Comparison of ENCODE assay signal across 11 cellular contexts in the genomic region with DNA sequence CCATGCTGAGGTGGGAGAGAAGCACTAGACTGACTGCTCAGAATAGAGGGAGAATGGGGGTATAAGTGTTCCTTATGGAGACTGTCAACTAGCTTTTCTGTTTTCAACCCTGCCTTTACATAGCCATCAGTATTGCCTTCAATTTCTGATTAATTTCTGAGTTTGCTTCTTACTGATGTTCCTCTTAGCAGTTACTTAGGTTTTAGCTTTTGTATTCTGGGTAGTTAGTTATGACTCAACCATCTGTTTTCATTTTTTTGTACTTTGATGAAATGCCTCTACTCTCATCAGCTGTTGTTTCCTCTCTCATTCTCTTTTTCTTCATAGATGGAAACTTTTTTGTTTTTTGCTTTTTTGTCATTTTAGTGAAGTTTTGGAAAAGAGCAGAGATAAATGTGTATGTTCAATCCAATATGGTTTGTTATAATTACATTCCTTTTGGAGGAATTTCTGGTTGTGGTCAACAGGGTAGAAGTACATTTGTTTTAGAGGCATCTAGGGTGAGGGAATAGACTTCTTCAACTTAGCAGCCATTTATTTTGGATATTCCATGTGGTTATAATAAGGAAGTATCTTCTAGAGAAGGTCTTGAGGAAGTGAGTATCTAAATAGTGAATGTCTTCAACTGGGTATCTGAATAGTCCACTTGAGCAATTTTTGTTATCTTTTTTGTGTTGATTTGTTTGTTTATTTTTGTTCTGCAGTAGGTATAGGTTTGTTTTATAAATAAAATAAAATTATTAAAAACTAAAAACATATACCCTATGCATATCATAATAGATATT. TPM values are rescaled to one million over a fixed set of nuclear protein-coding genes. Genes with fewer than 3 reads are reported as not detected.
DNase-seq lines count a peak whose midpoint lies in the region; ATAC-seq, FAIRE-seq and TF ChIP-seq lines count a peak whose summit lies in the region.
"Had no signal": no experiment of that assay in that cellular context is flagged by ENCODE, and none has a peak within 500 bp of the region (broad histone marks: within the 10 kb centered on the region; RNA-seq: fewer than 3 reads in every experiment).

No MANE protein-coding gene starts in this region.

- RAD21 ChIA-PET in GM12878 (lab: Charles Lee; ENCODE audit: unreplicated experiment), result interaction anchor here (0.6 to 4.5 kb wide), 11 partner anchors 45 to 572 kb away, joined by 3 to 42 read pairs (median 4); no protein-coding TSS in a partner anchor

- H4K20me1 ChIP-seq in GM12878 (ENCODE audit: control insufficient read depth, insufficient read depth), result no peaks in the 10 kb centered on the region

- in situ Hi-C loops in GM12878 (cut with MboI), result no loop called here
- in situ Hi-C loops in ACHN (cut with HindIII; ENCODE audit: low pct_ligation_motif_present, low pct_unique_long_range_greater_than_20kb, low sequenced_read_pairs), result no loop called here

- H3K9ac ChIP-seq in GM12878 (ENCODE audit: control insufficient read depth, insufficient read depth, low read length), result no peak overlapping the region

- DNase-seq in GM10266 (ENCODE audit: extremely low spot score), result peak; percentile 20
- DNase-seq in GM12878 (ENCODE audit: low read depth, low spot score), result peak; percentile 7
- no peak for DNase-seq in SJCRH30
- no peak for DNase-seq in ACHN
- DNase-seq in ureter (ENCODE audit: low spot score), result no peak
- DNase-seq: head of caudate nucleus, trophoblast cell had no signal

- ATAC-seq in GM19372 (IDR thresholded peaks at IDR 0.05; ENCODE audit: low read depth, unreplicated experiment), result peak; percentile 46
- ATAC-seq in HG03159 (IDR thresholded peaks at IDR 0.05; ENCODE audit: unreplicated experiment), result peak; percentile 51
- peak; percentile 85 for ATAC-seq in GM12878
- no peak for ATAC-seq in GM18861 (IDR thresholded peaks at IDR 0.05; ENCODE audit: unreplicated experiment)

- BruUV-seq in GM12878 (replicated peaks; lab: Mats Ljungman, UMichigan), result no TSS peak

- peak; percentile 52 for FAIRE-seq in GM12878 (lab: Jason Lieb, UNC)

- no peaks in the 10 kb centered on the region for H3K79me2 ChIP-seq in GM12878 (ENCODE audit: control insufficient read depth, insufficient read depth, low read length)

- SMC1A ChIA-PET in GM12878 (lab: Charles Lee; ENCODE audit: uncharacterized antibody, unreplicated experiment), result interaction anchor here (0.7 to 5.3 kb wide), 17 partner anchors 10 to 572 kb away, joined by 3 to 34 read pairs (median 5); no protein-coding TSS in a partner anchor

- H3K4me1 ChIP-seq in GM12878 (ENCODE audit: control insufficient read depth, insufficient read depth, low read length) (peaks cover 5% of the 10 kb centered on the region), SJCRH30 (no peaks in the 10 kb centered on the region)

- POLR2A ChIA-PET in GM12878 (lab: Charles Lee), result interaction anchor here (0.6 kb wide), 1 partner anchor 581 kb away, joined by 3 read pairs; no protein-coding TSS in a partner anchor

- TF ChIP-seq POLR2A in GM12878 (IDR thresholded peaks at IDR 0.05; ENCODE audit: low read depth, low read length), result no peak

- CTCF ChIA-PET in GM12878 (lab: Yijun Ruan, JAX), result interaction anchor here (0.7 to 5.7 kb wide), 20 partner anchors 11 to 643 kb away, joined by 3 to 57 read pairs (median 8); partner anchors contain the start of gene IGF1

- H3K27me3 ChIP-seq in GM12878 (replicated peaks in 1 of 2; ENCODE audit: control insufficient read depth in 2 of 2, insufficient read depth in 2 of 2, low read length in 1 of 2) (no peaks in the 10 kb centered on the region), SJCRH30 (no peaks in the 10 kb centered on the region)

- H3K36me3 ChIP-seq in GM12878 (ENCODE audit: control insufficient read depth in 2 of 2, insufficient read depth in 2 of 2, low read length in 1 of 2) (peaks cover 0 to 3% of the 10 kb centered on the region in 2 experiments; a peak in 1 of 4 replicates), SJCRH30 (peaks cover 4% of the 10 kb centered on the region)

- peak overlapping the region; percentile 37 for H2AFZ ChIP-seq in GM12878 (ENCODE audit: control insufficient read depth, low read depth, low read length)

- H3K27ac ChIP-seq in GM12878 (ENCODE audit: control insufficient read depth, insufficient read depth), result peak overlapping the region; percentile 62
- no peak overlapping the region for H3K27ac ChIP-seq in SJCRH30

- TF ChIP-seq EP300 in GM12878 (IDR thresholded peaks at IDR 0.05; ENCODE audit: borderline replicate concordance in 1 of 2, control insufficient read depth in 1 of 2, low read depth in 2 of 2, low read length in 2 of 2), result no peak

- intact Hi-C loops in GM12878 (cut with micrococcal nuclease; ENCODE audit: unreplicated experiment), result no loop called here

- H3K9me3 ChIP-seq in GM12878 (replicated peaks; ENCODE audit: control insufficient read depth, insufficient read depth, low read length), result no peaks in the 10 kb centered on the region
- no peaks in the 10 kb centered on the region for H3K9me3 ChIP-seq in SJCRH30 (replicated peaks)

- H3K4me3 ChIP-seq in GM12878, result no peak overlapping the region
- H3K4me3 ChIP-seq in SJCRH30, result no peak overlapping the region

- peak overlapping the region; percentile 17 for H3K4me2 ChIP-seq in GM12878 (ENCODE audit: control insufficient read depth, insufficient read depth)

- TF ChIP-seq RAD21 in GM12878 (IDR thresholded peaks at IDR 0.05; ENCODE audit: insufficient read depth, low read depth, low read length), result no peak

- TF ChIP-seq CTCF in GM10266 (IDR thresholded peaks at IDR 0.05; ENCODE audit: control insufficient read depth, insufficient read depth, low read depth, missing control alignments) (no peak), GM12878 (IDR thresholded peaks at IDR 0.05 in 2 of 3, conservative IDR thresholded peaks at IDR 0.05 in 1 of 3; ENCODE audit: control insufficient read depth in 2 of 3, extremely low read depth in 1 of 3, insufficient read depth in 1 of 3, low read depth in 3 of 3, low read length in 3 of 3) (no peak)

TF ChIP-seq in GM12878, 131 proteins besides CTCF, POLR2A, EP300 and RAD21 (continues in another document):
- no peak for TF ChIP-seq TAF1 (IDR thresholded peaks at IDR 0.05; ENCODE audit: borderline replicate concordance, low read depth, low read length)

RNA-seq across cellular contexts. Expression of gene PMCH, which starts 29.6 kb away (rescaled TPM):
- not detected in 2 replicates for total RNA-seq in GM12878 (2013; cell fraction: nucleolus; rRNA removed)
- total RNA-seq in GM12878 (2014; rRNA removed), result 0.49 TPM in 1 of 2 replicates, not detected in the other
- not detected in 2 replicates for total RNA-seq in GM12878 (2014; rRNA removed; fragmentation: Illumina TruSeq; extraction: Trizol)
- not detected in 2 replicates for total RNA-seq in GM12878 (2021)
- polyA plus RNA-seq in GM12878 (2011; ENCODE audit: low read depth), result not detected
- polyA plus RNA-seq in GM12878 (2011; rRNA removed), result not detected in 2 replicates
- polyA plus RNA-seq in GM12878 (2011; cell fraction: cytosol; rRNA removed), result not detected in 2 replicates
- not detected in 2 replicates for polyA plus RNA-seq in GM12878 (2011; cell fraction: nucleus; rRNA removed)
- 0.29 TPM in 1 of 2 replicates, not detected in the other for polyA plus RNA-seq in GM12878 (2012)
- 0.35 TPM in 1 of 2 replicates, not detected in the other for polyA plus RNA-seq in GM12878 (2014; fragmentation: Illumina TruSeq; extraction: Trizol)
- polyA plus RNA-seq in GM12878 (2014; fragmentation: Nextera tagmentation; extraction: Ambion mirVana), result 1 to 10 TPM in 1 of 2 experiments, under 1 TPM in 1; 0.64 to 1.1 TPM
- 0.15 and 0.54 TPM in 2 replicates for polyA plus RNA-seq in GM12878 (2014; rRNA removed)
- 1 to 10 TPM; 1.0 to 2.1 TPM for polyA plus RNA-seq in GM12878 (2016; fragmentation: Nextera tagmentation; extraction: Ambion mirVana)
- not detected in 2 replicates for polyA minus RNA-seq in GM12878 (2011; rRNA and poly(A)+ RNA removed)
- polyA minus RNA-seq in GM12878 (2011; cell fraction: cytosol; rRNA and poly(A)+ RNA removed), result not detected in 2 replicates
- polyA minus RNA-seq in GM12878 (2011; cell fraction: nucleus; rRNA and poly(A)+ RNA removed), result not detected in 2 replicates
- total RNA-seq in SJCRH30 (2014; rRNA removed; shearing (Covaris generic)), result not detected in 2 replicates
- total RNA-seq in ureter, result not detected
- total RNA-seq: mononuclear cell had no signal

RNA-seq across cellular contexts. Expression of gene PARPBP, which starts 48.0 kb away (rescaled TPM):
- 93.5 and 99.9 TPM in 2 replicates for total RNA-seq in GM12878 (2013; cell fraction: nucleolus; rRNA removed)
- total RNA-seq in GM12878 (2014; rRNA removed) (24.9 and 28.2 TPM in 2 replicates), GM12878 (2014; rRNA removed; fragmentation: Illumina TruSeq; extraction: Trizol) (33.8 and 36.9 TPM in 2 replicates), GM12878 (2021) (21.2 TPM in 2 replicates), ureter (2.7 TPM)
- polyA plus RNA-seq in GM12878 (2011; ENCODE audit: low read depth), result 5.5 TPM
- polyA plus RNA-seq in GM12878 (2011; rRNA removed) (33.7 and 51.4 TPM in 2 replicates), GM12878 (2014; fragmentation: Illumina TruSeq; extraction: Trizol) (31.2 and 39.3 TPM in 2 replicates), GM12878 (2014; fragmentation: Nextera tagmentation; extraction: Ambion mirVana) (10 to 100 TPM; 29.2 to 40.3 TPM), GM12878 (2014; rRNA removed) (14.6 and 20.3 TPM in 2 replicates), GM12878 (2016; fragmentation: Nextera tagmentation; extraction: Ambion mirVana) (10 to 100 TPM; 55.6 to 57.7 TPM)
- 7.4 and 7.6 TPM in 2 replicates for polyA plus RNA-seq in GM12878 (2011; cell fraction: cytosol; rRNA removed)
- 27.5 and 28.4 TPM in 2 replicates for polyA plus RNA-seq in GM12878 (2011; cell fraction: nucleus; rRNA removed)
- polyA plus RNA-seq in GM12878 (2012), result 9.5 and 14.3 TPM in 2 replicates
- polyA minus RNA-seq in GM12878 (2011; rRNA and poly(A)+ RNA removed), result 26.6 and 28.7 TPM in 2 replicates
- 4.8 and 7.1 TPM in 2 replicates for polyA minus RNA-seq in GM12878 (2011; cell fraction: cytosol; rRNA and poly(A)+ RNA removed)
- 50.7 and 77.7 TPM in 2 replicates for polyA minus RNA-seq in GM12878 (2011; cell fraction: nucleus; rRNA and poly(A)+ RNA removed)
- total RNA-seq in SJCRH30 (2014; rRNA removed; shearing (Covaris generic)), result 53.3 and 59.8 TPM in 2 replicates

RNA-seq across cellular contexts. Expression of gene NUP37, which starts 48.1 kb away (rescaled TPM):
- total RNA-seq in GM12878 (2013; cell fraction: nucleolus; rRNA removed), result 50.1 and 53.3 TPM in 2 replicates
- total RNA-seq in GM12878 (2014; rRNA removed), result 51.8 and 62.6 TPM in 2 replicates
- total RNA-seq in GM12878 (2014; rRNA removed; fragmentation: Illumina TruSeq; extraction: Trizol), result 85.8 and 91.1 TPM in 2 replicates
- total RNA-seq in GM12878 (2021), result 58.8 and 69.1 TPM in 2 replicates
- polyA plus RNA-seq in GM12878 (2011; ENCODE audit: low read depth), result 35.3 TPM
- polyA plus RNA-seq in GM12878 (2011; rRNA removed), result 93.6 and 140 TPM in 2 replicates
- polyA plus RNA-seq in GM12878 (2011; cell fraction: cytosol; rRNA removed), result 34.5 and 38.2 TPM in 2 replicates
- 35.2 and 43.7 TPM in 2 replicates for polyA plus RNA-seq in GM12878 (2011; cell fraction: nucleus; rRNA removed)
- polyA plus RNA-seq in GM12878 (2012), result 38.9 and 48.0 TPM in 2 replicates
- polyA plus RNA-seq in GM12878 (2014; fragmentation: Illumina TruSeq; extraction: Trizol), result 106 and 129 TPM in 2 replicates
- polyA plus RNA-seq in GM12878 (2014; fragmentation: Nextera tagmentation; extraction: Ambion mirVana), result 100 to 1,000 TPM; 191 to 250 TPM
- polyA plus RNA-seq in GM12878 (2014; rRNA removed), result 46.8 and 58.3 TPM in 2 replicates
- 100 to 1,000 TPM; 127 to 133 TPM for polyA plus RNA-seq in GM12878 (2016; fragmentation: Nextera tagmentation; extraction: Ambion mirVana)
- polyA minus RNA-seq in GM12878 (2011; rRNA and poly(A)+ RNA removed), result 29.4 and 49.5 TPM in 2 replicates
- 11.7 and 14.7 TPM in 2 replicates for polyA minus RNA-seq in GM12878 (2011; cell fraction: cytosol; rRNA and poly(A)+ RNA removed)
- polyA minus RNA-seq in GM12878 (2011; cell fraction: nucleus; rRNA and poly(A)+ RNA removed), result 12.9 and 20.0 TPM in 2 replicates
- 49.4 and 63.5 TPM in 2 replicates for total RNA-seq in SJCRH30 (2014; rRNA removed; shearing (Covaris generic))
- total RNA-seq in ureter, result 23.4 TPM

Comparison
In these comparisons a context has a peak if more than half of its experiments do, and no peak if none do; other contexts are left out.
1. DNase-seq: peak in GM10266 (single experiment) and GM12878 (single experiment); none in SJCRH30 (0 of 2), ACHN (single experiment) and ureter (single experiment).